In genomic region chr13:106997696-106998095, GRCh38 we compare ENCODE assay signal across 23 cellular contexts.
DNase-seq lines count a peak whose midpoint lies in the region; ATAC-seq and TF ChIP-seq lines count a peak whose summit lies in the region.
"Had no signal": no experiment of that assay in that cellular context is flagged by ENCODE, and none has a peak within 500 bp of the region (broad histone marks: within the 10 kb centered on the region; RNA-seq: fewer than 3 reads in every experiment).

No MANE protein-coding gene starts in this region.

- H3K4me2 ChIP-seq in H9 (ENCODE audit: insufficient read depth, insufficient read length, low read length) = no peak overlapping the region
- H3K4me2 ChIP-seq: A549 had no signal

- H3K9me3 ChIP-seq in H9 (ENCODE audit: control insufficient read depth, low read depth, low read length) = no peaks in the 10 kb centered on the region
- H3K9me3 ChIP-seq in naive thymus-derived CD4-positive, alpha-beta T cell (ENCODE audit: control insufficient read depth in 2 of 3, low read length in 3 of 3) = no peaks in the 10 kb centered on the region
- no peaks in the 10 kb centered on the region for H3K9me3 ChIP-seq in thyroid gland
- H3K9me3 ChIP-seq: A549 had no signal

- H2BK120ac ChIP-seq in H9 (ENCODE audit: low read depth, low read length, poor library complexity, severe bottlenecking) = no peak overlapping the region

- H3K4ac ChIP-seq in H9 (ENCODE audit: low read depth, low read length) = no peak overlapping the region

- H3K9me3 Mint-ChIP-seq in H9 = no peaks in the 10 kb centered on the region
- peaks cover 0 to 18% (median 2%) of the 10 kb centered on the region in 11 donors for H3K9me3 Mint-ChIP-seq in naive thymus-derived CD4-positive, alpha-beta T cell

- no peak overlapping the region for H3K9ac ChIP-seq in H9 (ENCODE audit: extremely low read depth, insufficient read length, low read length)
- H3K9ac ChIP-seq: GM23248 had no signal

- no peak overlapping the region for H3K14ac ChIP-seq in H9 (ENCODE audit: insufficient read depth, low read length)

- H3K4me1 ChIP-seq in H9 (ENCODE audit: insufficient read depth, low read length) = no peaks in the 10 kb centered on the region
- H3K4me1 ChIP-seq in naive thymus-derived CD4-positive, alpha-beta T cell (ENCODE audit: control insufficient read depth in 2 of 2, insufficient read depth in 2 of 2, low read length in 2 of 2) = no peaks in the 10 kb centered on the region
- H3K4me1 ChIP-seq in thyroid gland = no peaks in the 10 kb centered on the region
- H3K4me1 ChIP-seq: A549 had no signal

- TF ChIP-seq POLR2A in thyroid gland (IDR thresholded peaks at IDR 0.05) = no peak

- no peaks in the 10 kb centered on the region for H3K79me1 ChIP-seq in H9 (ENCODE audit: insufficient read depth, low read depth, low read length, poor library complexity, severe bottlenecking)

- no peak overlapping the region for H3K56ac ChIP-seq in H9 (ENCODE audit: insufficient read length, low read depth, low read length)

- no peak overlapping the region for H2BK15ac ChIP-seq in H9 (ENCODE audit: low read depth, low read length)

- POLR2A ChIA-PET in naive thymus-derived CD4-positive, alpha-beta T cell (lab: Charles Lee) = no interaction called here

- no peaks in the 10 kb centered on the region for H3K27me3 ChIP-seq in H9 (ENCODE audit: insufficient read depth, low read length)
- no peaks in the 10 kb centered on the region for H3K27me3 ChIP-seq in naive thymus-derived CD4-positive, alpha-beta T cell (ENCODE audit: control insufficient read depth in 2 of 2, insufficient read depth in 2 of 2, low read length in 2 of 2)
- H3K27me3 ChIP-seq in thyroid gland = no peaks in the 10 kb centered on the region

- H3K79me2 ChIP-seq in H9 (ENCODE audit: insufficient read depth, low read length) = no peaks in the 10 kb centered on the region

- H3K4me1 Mint-ChIP-seq in H9 = peaks cover 4 to 7% of the 10 kb centered on the region in 2 experiments; a peak in 2 of 4 replicates
- no peaks in the 10 kb centered on the region for H3K4me1 Mint-ChIP-seq in naive thymus-derived CD4-positive, alpha-beta T cell
- H3K4me1 Mint-ChIP-seq: CD4-positive, CD25-positive, alpha-beta regulatory T cell; CD8-positive, alpha-beta memory T cell had no signal

- no peak overlapping the region for H4K8ac ChIP-seq in H9 (replicated peaks; ENCODE audit: insufficient read length, low read depth, low read length)

- peak overlapping the region in 2 of 3 experiments; percentile 47 to 54; a peak in 1 of 7 replicates for H3K27ac Mint-ChIP-seq in H9
- no peak overlapping the region for H3K27ac Mint-ChIP-seq in naive thymus-derived CD4-positive, alpha-beta T cell
- H3K27ac Mint-ChIP-seq: CD4-positive, CD25-positive, alpha-beta regulatory T cell; CD8-positive, alpha-beta memory T cell; HFFc6 had no signal

- H4K20me1 ChIP-seq in H9 (ENCODE audit: control insufficient read depth, insufficient read depth, insufficient read length) = no peaks in the 10 kb centered on the region

- H3K27ac ChIP-seq in H9 (ENCODE audit: insufficient read length, low read depth, low read length) = no peak overlapping the region
- no peak overlapping the region for H3K27ac ChIP-seq in naive thymus-derived CD4-positive, alpha-beta T cell (ENCODE audit: low read depth, low read length)
- H3K27ac ChIP-seq in thyroid gland = no peak overlapping the region
- H3K27ac ChIP-seq: 22Rv1, A549, GM23248, HL-60 had no signal

- peak; percentile 1 for DNase-seq in DMS53 (lab: John Stamatoyannopoulos, UW)
- DNase-seq in DMS53 treated with DMSO at 0.1 percent for 48 hours (lab: John Stamatoyannopoulos, UW; ENCODE audit: unreplicated experiment) = no peak
- no peak for DNase-seq in H9
- no peak for DNase-seq in left lobe of liver (ENCODE audit: low spot score)
- DNase-seq in naive thymus-derived CD4-positive, alpha-beta T cell = no peak
- DNase-seq in thyroid gland = no peak
- DNase-seq: AML-193; C1 segment of cervical spinal cord; CD4-positive, CD25-positive, alpha-beta regulatory T cell; CD8-positive, alpha-beta memory T cell; COR-L47; DMS153; DND-41; EL; GM23248; HFFc6 had no signal

- peak; percentile 23 for ATAC-seq in left lobe of liver
- ATAC-seq in naive thymus-derived CD4-positive, alpha-beta T cell = no peak
- ATAC-seq in GM19463 (IDR thresholded peaks at IDR 0.05; ENCODE audit: unreplicated experiment) = no peak
- ATAC-seq: A549, GM12878, HCT116, K562 had no signal

- no peaks in the 10 kb centered on the region for H3K36me3 Mint-ChIP-seq in H9 (ENCODE audit: insufficient read depth in 1 of 3, low read depth in 3 of 3)
- peaks cover 0 to 3% (median 0%) of the 10 kb centered on the region in 5 donors for H3K36me3 Mint-ChIP-seq in naive thymus-derived CD4-positive, alpha-beta T cell
- H3K36me3 Mint-ChIP-seq: CD4-positive, CD25-positive, alpha-beta regulatory T cell; CD8-positive, alpha-beta memory T cell had no signal

- H3K23me2 ChIP-seq in H9 (ENCODE audit: insufficient read length, low read depth, low read length, poor library complexity, severe bottlenecking) = no peaks in the 10 kb centered on the region

- no peak overlapping the region for H3K23ac ChIP-seq in H9 (ENCODE audit: insufficient read length, low read depth, low read length)

- no peak overlapping the region for H2AK5ac ChIP-seq in H9 (ENCODE audit: insufficient read length, low read length)

- no peak overlapping the region for H2BK20ac ChIP-seq in H9 (ENCODE audit: low read depth, low read length, poor library complexity, severe bottlenecking)

- TF ChIP-seq CTCF in H9 (conservative IDR thresholded peaks at IDR 0.05) (no peak), thyroid gland (IDR thresholded peaks at IDR 0.05) (no peak)

- H2AFZ ChIP-seq in H9 (ENCODE audit: low read length) = no peak overlapping the region
- H2AFZ ChIP-seq: GM23248 had no signal

- H4K5ac ChIP-seq in H9 (ENCODE audit: insufficient read length, low read depth, low read length) = no peak overlapping the region

- no peaks in the 10 kb centered on the region for H3K27me3 Mint-ChIP-seq in H9 (ENCODE audit: low read depth)
- H3K27me3 Mint-ChIP-seq in naive thymus-derived CD4-positive, alpha-beta T cell = peaks cover 0 to 4% (median 0%) of the 10 kb centered on the region in 5 donors
- H3K27me3 Mint-ChIP-seq: CD4-positive, CD25-positive, alpha-beta regulatory T cell; CD8-positive, alpha-beta memory T cell had no signal

- H4K91ac ChIP-seq in H9 (ENCODE audit: insufficient read length, low read depth, low read length) = no peak overlapping the region

- CTCF ChIA-PET in naive thymus-derived CD4-positive, alpha-beta T cell (lab: Charles Lee) = no interaction called here

- no peak overlapping the region for H2BK5ac ChIP-seq in H9 (ENCODE audit: insufficient read length, low read length)

- H3T11ph ChIP-seq in H9 (ENCODE audit: low read length) = no peak overlapping the region

- no peak overlapping the region for H3K18ac ChIP-seq in H9 (ENCODE audit: insufficient read length, low read depth, low read length)

- no peaks in the 10 kb centered on the region for H3K36me3 ChIP-seq in naive thymus-derived CD4-positive, alpha-beta T cell (ENCODE audit: control insufficient read depth in 2 of 3, insufficient read depth in 3 of 3, low read length in 3 of 3)
- no peaks in the 10 kb centered on the region for H3K36me3 ChIP-seq in thyroid gland

- no peak overlapping the region for H3K4me3 Mint-ChIP-seq in H9
- no peak overlapping the region for H3K4me3 Mint-ChIP-seq in naive thymus-derived CD4-positive, alpha-beta T cell
- H3K4me3 Mint-ChIP-seq: CD4-positive, CD25-positive, alpha-beta regulatory T cell; CD8-positive, alpha-beta memory T cell; HFFc6 had no signal

- H3K4me3 ChIP-seq in naive thymus-derived CD4-positive, alpha-beta T cell (ENCODE audit: low read length) = no peak overlapping the region
- no peak overlapping the region for H3K4me3 ChIP-seq in thyroid gland (replicated peaks in 1 of 3)
- H3K4me3 ChIP-seq: A549, GM12878, GM23248, K562 had no signal

- WGBS in H9 (ENCODE audit: extremely low coverage, insufficient read length, low lambda C conversion rate) = no CpG with 5 or more reads among the region's 4 CpGs
- WGBS in thyroid gland, 2 donors = 67 to 68% methylated on average over 4 of the region's 4 CpGs

- H2BK12ac ChIP-seq in H9 (ENCODE audit: insufficient read length, low read depth, low read length) = no peak overlapping the region

- intact Hi-C loops in naive thymus-derived CD4-positive, alpha-beta T cell (cut with micrococcal nuclease) = no loop called here
- intact Hi-C loops in thyroid gland (cut with DNase I) = no loop called here

Comparison
In these comparisons a context has a peak if more than half of its experiments do, and no peak if none do; other contexts are left out.
1. H3K27ac Mint-ChIP-seq: peak in H9 (2 of 3); none in naive thymus-derived CD4-positive, alpha-beta T cell (0 of 9).